Comparison of ENCODE assay signal across 8 cellular contexts in genomic region chr5:16936150-16937022, GRCh38. TPM values are rescaled to one million over a fixed set of nuclear protein-coding genes. Genes with fewer than 3 reads are reported as not detected.
A peak's percentile ranks its signal among the peaks of the same experiment; 100 is the strongest.
DNase-seq lines count a peak whose midpoint lies in the region; ATAC-seq and TF ChIP-seq lines count a peak whose summit lies in the region.

Gene MYO10 (minus strand): TSS chr5:16936288. CDS start chr5:16935808, 480 bp downstream.

- H3K4me1 Mint-ChIP-seq in activated B cell treated with CpG ODN at 0.5 μM for 24 hours = peaks cover 23% of the 10 kb centered on the region

- ATAC-seq in HG02588 (IDR thresholded peaks at IDR 0.05; ENCODE audit: unreplicated experiment) = peak; percentile 48
- peak; percentile 80 for ATAC-seq in activated B cell treated with CpG ODN at 0.5 μM for 24 hours (ENCODE audit: low read depth)
- ATAC-seq in GM18520 (IDR thresholded peaks at IDR 0.05; ENCODE audit: unreplicated experiment) = no peak

- H3K27ac Mint-ChIP-seq in activated B cell treated with CpG ODN at 0.5 μM for 24 hours = no peak within 1 kb of the TSS

- H3K27me3 Mint-ChIP-seq in activated B cell treated with CpG ODN at 0.5 μM for 24 hours = peaks cover 60% of the 10 kb centered on the region

- peak within 1 kb of the TSS; percentile 41 to 79 for H3K27ac ChIP-seq in coronary artery

- intact Hi-C loops in activated B cell treated with CpG ODN at 0.5 μM for 24 hours (cut with micrococcal nuclease) = loop anchor here (5.0 to 10.0 kb wide), 2 partner anchors 198 to 276 kb away; no protein-coding TSS in a partner anchor

- H3K4me3 ChIP-seq in coronary artery = peak within 1 kb of the TSS; percentile 92

- TF ChIP-seq CTCF in GM10248 (IDR thresholded peaks at IDR 0.05; ENCODE audit: control extremely low read depth, extremely low read depth, low read depth, missing control alignments) = no peak
- TF ChIP-seq CTCF in activated B cell treated with CpG ODN at 0.5 μM for 24 hours (IDR thresholded peaks at IDR 0.05) = no peak
- TF ChIP-seq CTCF in coronary artery (IDR thresholded peaks at IDR 0.05) = no peak

- DNase-seq in GM10248 (ENCODE audit: extremely low spot score) (peak; percentile 65), NCI-H2081 treated with DMSO at 0.1 percent for 48 hours (lab: John Stamatoyannopoulos, UW) (peak; percentile 48), activated B cell treated with CpG ODN at 0.5 μM for 24 hours (peak; percentile 31), coronary artery (ENCODE audit: low spot score) (peak; percentile 80), kidney tubule cell (ENCODE audit: low spot score) (peak; percentile 84)
- DNase-seq in stimulated activated CD4-positive, alpha-beta T cell treated with anti-CD3 and anti-CD28 coated beads, Interleukin-12 subunit alpha, Interleukin-12 subunit beta, amount 100 ng/mL, for 4 hours = peak; percentile 66

- POLR2A ChIA-PET in GM10248 (lab: Yijun Ruan, JAX) = no interaction called here
- POLR2A ChIA-PET in activated B cell treated with CpG ODN at 0.5 μM for 24 hours (lab: Charles Lee) = interaction anchor here (0.6 kb wide), 1 partner anchor 288 kb away, joined by 4 read pairs; no protein-coding TSS in a partner anchor

- no peaks in the 10 kb centered on the region for H3K36me3 Mint-ChIP-seq in activated B cell treated with CpG ODN at 0.5 μM for 24 hours (ENCODE audit: low read depth)

- CTCF ChIA-PET in GM10248 (lab: Yijun Ruan, JAX) = no interaction called here
- CTCF ChIA-PET in activated B cell treated with CpG ODN at 0.5 μM for 24 hours (lab: Charles Lee) = no interaction called here

- no peaks in the 10 kb centered on the region for H3K9me3 Mint-ChIP-seq in activated B cell treated with CpG ODN at 0.5 μM for 24 hours

- peak within 1 kb of the TSS; percentile 82 for H3K4me3 Mint-ChIP-seq in activated B cell treated with CpG ODN at 0.5 μM for 24 hours

RNA-seq across cellular contexts. Expression of gene MYO10, which starts in this region (rescaled TPM):
- 0.05 and 0.13 TPM in 2 replicates for total RNA-seq in activated B cell treated with CpG ODN at 0.5 μM for 24 hours

Comparison
In these comparisons a context has a peak if more than half of its experiments do, and no peak if none do; other contexts are left out.
1. Peak in DNase-seq and ATAC-seq in activated B cell treated with CpG ODN at 0.5 μM for 24 hours; RNA of the gene not detected or under 1 TPM.
2. DNase-seq: peak in every context shown above with its lines; median percentile 84 in kidney tubule cell; 80 in coronary artery; 66 in stimulated activated CD4-positive, alpha-beta T cell treated with anti-CD3 and anti-CD28 coated beads, Interleukin-12 subunit alpha, Interleukin-12 subunit beta, amount 100 ng/mL, for 4 hours; 65 in GM10248; 48 in NCI-H2081 treated with DMSO at 0.1 percent for 48 hours; 31 in activated B cell treated with CpG ODN at 0.5 μM for 24 hours.